Comparison of ENCODE assay signal across 20 cellular contexts in the genomic region with DNA sequence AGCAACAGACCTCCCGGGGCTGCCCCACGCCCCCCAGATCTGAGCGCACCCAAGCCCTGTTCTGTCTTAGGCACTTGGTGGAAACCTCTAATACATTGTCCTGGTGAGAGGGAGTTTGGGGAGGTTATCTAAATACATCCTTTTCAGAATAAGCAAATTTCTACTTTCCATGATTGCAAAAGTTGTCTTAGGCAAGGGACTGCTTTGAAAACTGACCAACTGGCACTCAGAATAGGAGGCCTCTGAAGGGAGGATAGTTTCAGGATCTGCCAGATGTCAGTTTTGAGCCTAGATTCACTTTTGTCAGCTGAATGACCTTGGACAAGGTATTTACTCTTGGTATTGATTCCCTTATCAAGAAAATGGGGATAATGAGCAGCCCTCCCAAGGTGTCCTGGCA. TPM values are rescaled to one million over a fixed set of nuclear protein-coding genes. Genes with fewer than 3 reads are reported as not detected.
DNase-seq lines count a peak whose midpoint lies in the region; ATAC-seq, FAIRE-seq and TF ChIP-seq lines count a peak whose summit lies in the region.
"Had no signal": no experiment of that assay in that cellular context is flagged by ENCODE, and none has a peak within 500 bp of the region (broad histone marks: within the 10 kb centered on the region; RNA-seq: fewer than 3 reads in every experiment).

No MANE protein-coding gene starts in this region.

- H3K4me1 ChIP-seq in BLaER1 treated with 17β-estradiol and CSF1 and Interleukin-3, amounts not matched to agents 10 nM and 100 nM = peaks cover 6 to 38% (median 9%) of the 10 kb centered on the region in 10 experiments; a peak in 16 of 20 replicates
- peaks cover 28 to 49% of the 10 kb centered on the region in 2 experiments; a peak in 4 of 5 replicates for H3K4me1 ChIP-seq in K562 (replicated peaks in 1 of 2; ENCODE audit: control insufficient read depth in 2 of 2, insufficient read depth in 2 of 2, low read length in 2 of 2)
- peaks cover 0 to 29% (median 8%) of the 10 kb centered on the region in 4 donors for H3K4me1 ChIP-seq in right lobe of liver
- H3K4me1 ChIP-seq in A673 (ENCODE audit: insufficient read depth, low read length, poor library complexity, severe bottlenecking) = no peaks in the 10 kb centered on the region

- WGBS in K562 (ENCODE audit: insufficient coverage, low coverage, missing lambda C conversion rate) = 100% methylated on average over 1 of the region's 3 CpGs
- 50% methylated on average over 2 of the region's 3 CpGs for WGBS in right lobe of liver (ENCODE audit: insufficient coverage, low coverage, low lambda C conversion rate, missing lambda C conversion rate)

- POLR2A ChIA-PET in K562 (lab: Yijun Ruan, JAX) (interaction anchor here (0.7 kb wide), 1 partner anchor 13 kb away, joined by 4 read pairs; no protein-coding TSS in a partner anchor), A673 (lab: Charles Lee; ENCODE audit: low non-redundant PET) (no interaction called here)

- in situ Hi-C loops in K562 (cut with MboI) = no loop called here

- CTCF ChIA-PET in K562 (lab: Yijun Ruan, JAX; ENCODE audit: low intra/inter-chr PET ratio) (interaction anchor here (0.6 kb wide), 1 partner anchor 142 kb away, joined by 3 read pairs; no protein-coding TSS in a partner anchor), A673 (lab: Charles Lee) (no interaction called here)

- H4K20me1 ChIP-seq in BLaER1 treated with 17β-estradiol and CSF1 and Interleukin-3, amounts not matched to agents 10 nM and 100 nM = no peaks in the 10 kb centered on the region
- H4K20me1 ChIP-seq in K562 (replicated peaks; ENCODE audit: control insufficient read depth, insufficient read depth, low read length) = no peaks in the 10 kb centered on the region

- FAIRE-seq in K562 (lab: Jason Lieb, UNC) = no peak
- FAIRE-seq: H1 had no signal

- H3K9me3 ChIP-seq in BLaER1 treated with 17β-estradiol and CSF1 and Interleukin-3, amounts not matched to agents 10 nM and 100 nM (replicated peaks in 1 of 11) = no peaks in the 10 kb centered on the region
- no peaks in the 10 kb centered on the region for H3K9me3 ChIP-seq in K562 (replicated peaks; ENCODE audit: control insufficient read depth, insufficient read depth, low read depth, low read length)
- H3K9me3 ChIP-seq in right lobe of liver = no peaks in the 10 kb centered on the region
- no peaks in the 10 kb centered on the region for H3K9me3 ChIP-seq in A673 (ENCODE audit: low read depth, low read length, poor library complexity, severe bottlenecking)

- peak overlapping the region in 8 of 11 experiments; percentile 10 to 56 (median 36); a peak in 11 of 22 replicates for H3K4me2 ChIP-seq in BLaER1 treated with 17β-estradiol and CSF1 and Interleukin-3, amounts not matched to agents 10 nM and 100 nM
- H3K4me2 ChIP-seq in K562 (ENCODE audit: insufficient read depth, low read length) = peak overlapping the region; percentile 12; the same call in 1 of the 2 replicates

- TF ChIP-seq POLR2A in K562 (conservative IDR thresholded peaks at IDR 0.05) (no peak), right lobe of liver (IDR thresholded peaks at IDR 0.05) (no peak)

- no peaks in the 10 kb centered on the region for H3K9me1 ChIP-seq in K562 (ENCODE audit: control insufficient read depth, insufficient read depth, low read length)

- H3K4me3 ChIP-seq in AG10803 (ENCODE audit: low read length) (no peak overlapping the region), K562 (no peak overlapping the region), right lobe of liver (peak overlapping the region in 1 of 3 donors; percentile 4), A673 (ENCODE audit: low read depth, low read length, poor library complexity, severe bottlenecking) (no peak overlapping the region), foreskin fibroblast (ENCODE audit: low read depth in 1 of 2, low read length in 2 of 2) (no peak overlapping the region)
- no peak overlapping the region for H3K4me3 ChIP-seq in BLaER1 treated with 17β-estradiol and CSF1 and Interleukin-3, amounts not matched to agents 10 nM and 100 nM

- H3K27me3 ChIP-seq in BLaER1 treated with 17β-estradiol and CSF1 and Interleukin-3, amounts not matched to agents 10 nM and 100 nM = peaks cover 0 to 5% (median 0%) of the 10 kb centered on the region in 11 experiments; a peak in 1 of 22 replicates
- H3K27me3 ChIP-seq in K562 (ENCODE audit: control insufficient read depth in 2 of 2, insufficient read depth in 2 of 2, low read length in 2 of 2) (no peaks in the 10 kb centered on the region), right lobe of liver (no peaks in the 10 kb centered on the region), A673 (replicated peaks; ENCODE audit: insufficient read depth, low read depth, low read length, poor library complexity) (no peaks in the 10 kb centered on the region)

- intact Hi-C loops in K562 (cut with micrococcal nuclease) = loop anchor here (5.0 kb wide), 1 partner anchor 143 kb away; no protein-coding TSS in a partner anchor
- intact Hi-C loops in right lobe of liver (cut with DNase I) = no loop called here
- intact Hi-C loops in A673 (cut with micrococcal nuclease; ENCODE audit: unreplicated experiment) = loop anchor here (5.0 kb wide), 1 partner anchor 48 kb away; no protein-coding TSS in a partner anchor

- peak; percentile 11 for DNase-seq in AG10803 (ENCODE audit: low read depth)
- DNase-seq in K562 (ENCODE audit: extremely low read depth in 1 of 4, low spot score in 3 of 4) = no peak
- peak in 1 of 3 donors; percentile 58 for DNase-seq in right lobe of liver
- DNase-seq in activated effector memory CD4-positive, alpha-beta T cell treated with anti-CD3 and anti-CD28 coated beads, Interleukin-2, amount 50 U/mL, for 16 hours = no peak
- DNase-seq in A673 (ENCODE audit: low spot score) = no peak
- no peak for DNase-seq in foreskin fibroblast
- DNase-seq: C1 segment of cervical spinal cord; Calu3; CD8-positive, alpha-beta T cell; GDM1; Karpas-422; NCI-H1417 treated with DMSO at 0.1 percent for 48 hours; NCI-H187; NCI-H446 treated with DMSO at 0.1 percent for 48 hours; NCI-H526 treated with DMSO at 0.1 percent for 48 hours had no signal

- TF ChIP-seq RAD21 in K562 (CRISPR knock-in tag; conservative IDR thresholded peaks at IDR 0.05 in 1 of 2, IDR thresholded peaks at IDR 0.05 in 1 of 2) = no peak

- H3K36me3 ChIP-seq in BLaER1 treated with 17β-estradiol and CSF1 and Interleukin-3, amounts not matched to agents 10 nM and 100 nM = no peaks in the 10 kb centered on the region
- no peaks in the 10 kb centered on the region for H3K36me3 ChIP-seq in K562 (ENCODE audit: control insufficient read depth, insufficient read depth, low read length)
- H3K36me3 ChIP-seq in right lobe of liver = no peaks in the 10 kb centered on the region
- no peaks in the 10 kb centered on the region for H3K36me3 ChIP-seq in A673 (ENCODE audit: insufficient read depth, low read length, poor library complexity, severe bottlenecking)

- no peak for TF ChIP-seq EP300 in K562 (IDR thresholded peaks at IDR 0.05; ENCODE audit: low read length)

- TF ChIP-seq CTCF in AG10803 (conservative IDR thresholded peaks at IDR 0.05; ENCODE audit: low read length) = no peak
- TF ChIP-seq CTCF in K562 (IDR thresholded peaks at IDR 0.05 in 2 of 3, conservative IDR thresholded peaks at IDR 0.05 in 1 of 3; ENCODE audit: insufficient read depth in 2 of 3, low read depth in 1 of 3, low read length in 3 of 3) = no peak
- no peak for TF ChIP-seq CTCF in right lobe of liver (IDR thresholded peaks at IDR 0.05)
- TF ChIP-seq CTCF in A673 (conservative IDR thresholded peaks at IDR 0.05; ENCODE audit: low read depth, low read length) = no peak
- TF ChIP-seq CTCF in foreskin fibroblast (IDR thresholded peaks at IDR 0.05; ENCODE audit: low read depth, low read length) = no peak

- no TSS peak for BruUV-seq in K562 (replicated peaks; lab: Mats Ljungman, UMichigan)
- BruUV-seq in A673 (replicated peaks; lab: Mats Ljungman, UMichigan) = no TSS peak

- H2AFZ ChIP-seq in K562 (ENCODE audit: low read depth, low read length) = 0 out of 2 replicates have a peak overlapping the region, but pooled peaks have one; percentile 26

- H3K27ac ChIP-seq in BLaER1 treated with 17β-estradiol and CSF1 and Interleukin-3, amounts not matched to agents 10 nM and 100 nM = no peak overlapping the region
- no peak overlapping the region for H3K27ac ChIP-seq in K562 (ENCODE audit: extremely low read depth, low read depth, low read length)
- H3K27ac ChIP-seq in right lobe of liver = peak overlapping the region; percentile 25 to 82 (median 38)
- no peak overlapping the region for H3K27ac ChIP-seq in A673 (ENCODE audit: low read depth, low read length, poor library complexity, severe bottlenecking)
- H3K27ac ChIP-seq: RWPE1 had no signal

- no peak overlapping the region for H3K9ac ChIP-seq in BLaER1 treated with 17β-estradiol and CSF1 and Interleukin-3, amounts not matched to agents 10 nM and 100 nM
- 0 out of 4 replicates have a peak overlapping the region, but pooled peaks of 1 of the 2 experiments have one; percentile 17 for H3K9ac ChIP-seq in K562 (ENCODE audit: insufficient read depth in 1 of 2, low read depth in 2 of 2, low read length in 2 of 2)

- no peak for ATAC-seq in K562
- peak; percentile 75 to 87 (median 82) for ATAC-seq in right lobe of liver
- ATAC-seq: CD8-positive, alpha-beta T cell; HCT116 had no signal

- H3K79me2 ChIP-seq in K562 (ENCODE audit: control insufficient read depth, insufficient read depth, low read length) = no peaks in the 10 kb centered on the region

TF ChIP-seq in K562, 482 proteins besides CTCF, POLR2A, EP300 and RAD21 (continues in another document):
- TF ChIP-seq CXXC5 (CRISPR knock-in tag; IDR thresholded peaks at IDR 0.05) = no peak
- no peak for TF ChIP-seq CTBP1 (IDR thresholded peaks at IDR 0.05; ENCODE audit: borderline replicate concordance)
- no peak for TF ChIP-seq SRSF3 (IDR thresholded peaks at IDR 0.05; ENCODE audit: insufficient read depth, low read length)

RNA-seq across cellular contexts. Expression of gene SERP2, which starts 11.8 kb away (rescaled TPM):
- total RNA-seq in K562 (2011; cell fraction: chromatin; rRNA removed; ENCODE audit: low replicate concordance) = not detected in 2 replicates
- not detected in 2 replicates for total RNA-seq in K562 (2011; cell fraction: nucleolus; rRNA removed)
- not detected in 2 replicates for total RNA-seq in K562 (2011; cell fraction: nucleoplasm; rRNA removed)
- not detected in 2 replicates for total RNA-seq in K562 (2014; rRNA removed)
- not detected in 2 replicates for total RNA-seq in K562 (2014; rRNA removed; fragmentation: Illumina TruSeq; extraction: Trizol)
- total RNA-seq in K562 (2015; rRNA removed; fragmentation: Illumina TruSeq; extraction: Trizol) = not detected in 2 replicates
- total RNA-seq in K562 (2021) = not detected in 2 replicates
- not detected in 2 replicates for polyA plus RNA-seq in K562 (2011; rRNA removed)
- polyA plus RNA-seq in K562 (2011; cell fraction: cytosol; rRNA removed) = not detected in 2 replicates
- not detected in 2 replicates for polyA plus RNA-seq in K562 (2011; cell fraction: nucleus; rRNA removed)
- not detected in 2 replicates for polyA plus RNA-seq in K562 (2012)
- polyA plus RNA-seq in K562 (2014; fragmentation: Illumina TruSeq; extraction: Trizol) = not detected in 2 replicates
- not detected for polyA plus RNA-seq in K562 (2014; fragmentation: Nextera tagmentation; extraction: Ambion mirVana)
- polyA plus RNA-seq in K562 (2014; rRNA removed) = 0.13 TPM in 1 of 2 replicates, not detected in the other
- polyA minus RNA-seq in K562 (2011; rRNA and poly(A)+ RNA removed) = not detected in 2 replicates
- polyA minus RNA-seq in K562 (2011; cell fraction: cytosol; rRNA and poly(A)+ RNA removed) = not detected in 2 replicates
- not detected in 2 replicates for polyA minus RNA-seq in K562 (2011; cell fraction: nucleus; rRNA and poly(A)+ RNA removed)
- 1 to 10 TPM; 2.1 to 9.0 (median 2.8) TPM for total RNA-seq in right lobe of liver
- total RNA-seq in A673 (2021) = 0.69 and 1.5 TPM in 2 replicates
- total RNA-seq: Calu3; CD8-positive, alpha-beta T cell had no signal
- polyA plus RNA-seq: IgD-negative memory B cell had no signal

Comparison
In these comparisons a context has a peak if more than half of its experiments do, and no peak if none do; other contexts are left out.
1. H3K27ac ChIP-seq: peak in right lobe of liver (3 of 3); none in BLaER1 treated with 17β-estradiol and CSF1 and Interleukin-3, amounts not matched to agents 10 nM and 100 nM (0 of 11), K562 (single experiment) and A673 (single experiment).
2. intact Hi-C loops: an anchor here in K562 (5.0 kb wide) and A673 (5.0 kb wide); none called in right lobe of liver.